Comparison of ENCODE assay signal across 12 cellular contexts in the genomic region with DNA sequence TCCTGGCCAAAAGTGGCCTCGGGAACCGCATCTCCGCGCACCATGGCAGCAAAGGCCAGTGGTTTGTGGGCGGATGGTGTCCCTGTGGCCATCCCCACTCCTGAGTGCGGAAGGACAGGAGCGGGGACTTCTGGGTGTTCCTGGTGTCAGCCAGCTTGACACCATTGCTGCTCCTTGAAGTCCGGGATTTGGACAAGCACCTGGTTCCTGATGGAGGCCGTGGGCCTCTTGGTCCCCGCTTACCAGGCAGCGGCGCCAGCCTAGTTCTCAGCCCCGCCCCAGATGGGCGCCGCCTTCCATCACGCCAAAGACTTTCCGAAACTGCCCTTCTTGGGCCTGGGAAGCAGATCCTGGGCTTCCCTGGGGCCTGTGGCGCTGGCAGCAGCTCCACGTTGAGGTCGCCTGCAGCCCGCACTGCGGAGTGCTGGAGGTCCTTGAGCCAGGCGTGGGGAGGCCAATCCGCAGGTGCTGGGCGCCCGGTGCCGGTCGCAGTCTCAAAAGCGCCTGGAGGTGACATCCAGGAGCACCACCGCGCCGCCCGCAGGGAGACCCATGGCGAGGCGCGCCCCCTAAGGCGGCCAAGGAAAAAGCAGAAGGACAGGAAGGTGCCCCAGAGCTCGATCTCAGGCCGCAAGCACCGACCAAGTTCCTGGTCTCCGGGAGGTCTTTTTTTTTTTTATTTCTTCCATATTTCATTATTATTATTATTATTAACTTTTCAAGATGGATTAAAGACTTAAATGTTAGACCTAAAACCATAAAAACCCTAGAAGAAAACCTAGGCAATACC. TPM values are rescaled to one million over a fixed set of nuclear protein-coding genes. Genes with fewer than 3 reads are reported as not detected.
"Had no signal": no experiment of that assay in that cellular context is flagged by ENCODE, and none has a peak within 500 bp of the region (broad histone marks: within the 10 kb centered on the region; RNA-seq: fewer than 3 reads in every experiment).

No MANE protein-coding gene starts in this region.

RNA-seq across cellular contexts. Expression of a gene that starts 59.5 kb away (rescaled TPM):
- total RNA-seq: activated B cell treated with CpG ODN at 0.5 μM for 24 hours; activated CD4-positive, alpha-beta memory T cell treated with anti-CD3 and anti-CD28 coated beads for 36 hours; activated CD4-positive, alpha-beta T cell treated with anti-CD3 and anti-CD28 coated beads, Interleukin-2, amount 10 ng/mL, durations not matched to agents 7 days and 5 days; activated naive CD8-positive, alpha-beta T cell treated with anti-CD3 and anti-CD28 coated beads for 36 hours; activated T-cell treated with anti-CD3 and anti-CD28 coated beads, Interleukin-2, amount 50 U/mL, for 72 hours; activated T-helper 2 cell treated with anti-CD3 and anti-CD28 coated beads, Interferon-gamma antibody, Interleukin-2, Interleukin-4, amounts not matched to agents 10 μg/mL and 5 μg/mL and 100 μg/mL, durations not matched to agents 14 hours and 24 hours and 36 hours; IMR-90; LHCN-M2; M059J; SJSA1; T-cell had no signal
- polyA plus RNA-seq: adipose tissue, IMR-90 had no signal
